Comparison of ENCODE assay signal across 1 cellular context in the genomic region with DNA sequence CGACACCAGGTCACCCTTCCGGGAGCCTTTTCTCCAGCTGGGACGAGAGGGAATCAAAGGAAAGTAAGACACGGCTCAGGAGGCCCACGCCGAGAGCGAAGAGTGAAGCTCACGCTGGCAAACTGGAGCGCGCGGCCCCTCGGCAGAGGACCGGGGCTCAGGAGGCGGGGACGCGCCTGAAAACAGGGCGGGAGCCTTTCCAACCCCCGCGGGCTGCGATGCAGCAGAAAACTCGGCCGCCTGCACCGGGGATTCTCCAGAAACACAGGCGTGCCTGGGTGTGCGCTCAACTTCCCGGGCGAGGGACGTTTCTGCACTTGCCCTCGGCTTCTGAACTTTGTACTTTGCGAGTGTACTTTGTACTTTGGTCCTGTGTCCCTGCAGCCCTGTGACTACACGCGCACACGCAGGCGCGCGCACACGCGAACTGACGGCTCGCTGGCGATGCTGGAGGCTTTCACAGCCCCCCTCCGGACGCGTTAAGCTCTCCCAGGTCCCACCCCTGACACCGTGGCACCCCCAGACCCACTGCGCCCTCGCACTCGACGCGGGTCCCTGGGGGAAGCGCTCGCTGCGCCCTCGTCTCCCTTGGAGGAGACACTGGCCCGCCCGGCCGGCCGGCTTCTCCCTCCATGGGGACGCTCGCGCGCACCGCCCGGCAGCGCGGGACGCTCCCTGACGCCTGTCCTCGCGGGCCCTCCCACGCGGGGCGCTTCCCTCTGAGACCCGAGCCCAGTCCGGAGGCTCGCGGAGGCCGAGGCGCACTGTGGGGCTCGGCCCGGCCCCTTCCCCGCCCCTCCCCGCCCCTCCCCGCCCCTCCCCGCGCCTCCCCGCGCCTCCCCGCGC.
TF ChIP-seq lines count a peak whose summit lies in the region.

No MANE protein-coding gene starts in this region.

TF ChIP-seq in HEK293, 187 proteins besides CTCF, POLR2A, EP300 and RAD21 (continued from another document):
- TF ChIP-seq, protein P1, sequence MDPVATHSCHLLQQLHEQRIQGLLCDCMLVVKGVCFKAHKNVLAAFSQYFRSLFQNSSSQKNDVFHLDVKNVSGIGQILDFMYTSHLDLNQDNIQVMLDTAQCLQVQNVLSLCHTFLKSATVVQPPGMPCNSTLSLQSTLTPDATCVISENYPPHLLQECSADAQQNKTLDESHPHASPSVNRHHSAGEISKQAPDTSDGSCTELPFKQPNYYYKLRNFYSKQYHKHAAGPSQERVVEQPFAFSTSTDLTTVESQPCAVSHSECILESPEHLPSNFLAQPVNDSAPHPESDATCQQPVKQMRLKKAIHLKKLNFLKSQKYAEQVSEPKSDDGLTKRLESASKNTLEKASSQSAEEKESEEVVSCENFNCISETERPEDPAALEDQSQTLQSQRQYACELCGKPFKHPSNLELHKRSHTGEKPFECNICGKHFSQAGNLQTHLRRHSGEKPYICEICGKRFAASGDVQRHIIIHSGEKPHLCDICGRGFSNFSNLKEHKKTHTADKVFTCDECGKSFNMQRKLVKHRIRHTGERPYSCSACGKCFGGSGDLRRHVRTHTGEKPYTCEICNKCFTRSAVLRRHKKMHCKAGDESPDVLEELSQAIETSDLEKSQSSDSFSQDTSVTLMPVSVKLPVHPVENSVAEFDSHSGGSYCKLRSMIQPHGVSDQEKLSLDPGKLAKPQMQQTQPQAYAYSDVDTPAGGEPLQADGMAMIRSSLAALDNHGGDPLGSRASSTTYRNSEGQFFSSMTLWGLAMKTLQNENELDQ (tag by site-specific recombination; IDR thresholded peaks at IDR 0.05; ENCODE audit: low read depth) = no peak
- TF ChIP-seq, protein P2, sequence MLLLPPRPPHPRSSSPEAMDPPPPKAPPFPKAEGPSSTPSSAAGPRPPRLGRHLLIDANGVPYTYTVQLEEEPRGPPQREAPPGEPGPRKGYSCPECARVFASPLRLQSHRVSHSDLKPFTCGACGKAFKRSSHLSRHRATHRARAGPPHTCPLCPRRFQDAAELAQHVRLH (tag by site-specific recombination; IDR thresholded peaks at IDR 0.05) = no peak
- TF ChIP-seq ZNF155 (tag by site-specific recombination; IDR thresholded peaks at IDR 0.05) (no peak), ZNF701 (tag by site-specific recombination; IDR thresholded peaks at IDR 0.05) (no peak), ZNF394 (tag by site-specific recombination; IDR thresholded peaks at IDR 0.05; ENCODE audit: borderline replicate concordance) (no peak), ZNF768 (tag by site-specific recombination; IDR thresholded peaks at IDR 0.05) (no peak), ZNF146 (tag by site-specific recombination; IDR thresholded peaks at IDR 0.05) (no peak), MEIS1 (CRISPR knock-in tag; IDR thresholded peaks at IDR 0.05; ENCODE audit: borderline replicate concordance) (no peak), ZBTB20 (tag by site-specific recombination; IDR thresholded peaks at IDR 0.05) (peak; percentile 53), ZNF423 (tag by site-specific recombination; IDR thresholded peaks at IDR 0.05) (0 out of 2 replicates have a peak, but pooled peaks have one; percentile 25)
- TF ChIP-seq, protein P3, sequence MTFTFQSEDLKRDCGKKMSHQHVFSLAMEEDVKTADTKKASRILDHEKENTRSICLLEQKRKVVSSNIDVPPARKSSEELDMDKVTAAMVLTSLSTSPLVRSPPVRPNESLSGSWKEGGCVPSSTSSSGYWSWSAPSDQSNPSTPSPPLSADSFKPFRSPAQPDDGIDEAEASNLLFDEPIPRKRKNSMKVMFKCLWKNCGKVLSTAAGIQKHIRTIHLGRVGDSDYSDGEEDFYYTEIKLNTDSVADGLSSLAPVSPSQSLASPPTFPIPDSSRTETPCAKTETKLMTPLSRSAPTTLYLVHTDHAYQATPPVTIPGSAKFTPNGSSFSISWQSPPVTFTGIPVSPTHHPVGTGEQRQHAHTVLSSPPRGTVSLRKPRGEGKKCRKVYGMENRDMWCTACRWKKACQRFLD (tag by site-specific recombination; IDR thresholded peaks at IDR 0.05) = peak; percentile 54; the same call in 1 of the 2 replicates
